ENCODE assay signal across 8 cellular contexts in the genomic region with DNA sequence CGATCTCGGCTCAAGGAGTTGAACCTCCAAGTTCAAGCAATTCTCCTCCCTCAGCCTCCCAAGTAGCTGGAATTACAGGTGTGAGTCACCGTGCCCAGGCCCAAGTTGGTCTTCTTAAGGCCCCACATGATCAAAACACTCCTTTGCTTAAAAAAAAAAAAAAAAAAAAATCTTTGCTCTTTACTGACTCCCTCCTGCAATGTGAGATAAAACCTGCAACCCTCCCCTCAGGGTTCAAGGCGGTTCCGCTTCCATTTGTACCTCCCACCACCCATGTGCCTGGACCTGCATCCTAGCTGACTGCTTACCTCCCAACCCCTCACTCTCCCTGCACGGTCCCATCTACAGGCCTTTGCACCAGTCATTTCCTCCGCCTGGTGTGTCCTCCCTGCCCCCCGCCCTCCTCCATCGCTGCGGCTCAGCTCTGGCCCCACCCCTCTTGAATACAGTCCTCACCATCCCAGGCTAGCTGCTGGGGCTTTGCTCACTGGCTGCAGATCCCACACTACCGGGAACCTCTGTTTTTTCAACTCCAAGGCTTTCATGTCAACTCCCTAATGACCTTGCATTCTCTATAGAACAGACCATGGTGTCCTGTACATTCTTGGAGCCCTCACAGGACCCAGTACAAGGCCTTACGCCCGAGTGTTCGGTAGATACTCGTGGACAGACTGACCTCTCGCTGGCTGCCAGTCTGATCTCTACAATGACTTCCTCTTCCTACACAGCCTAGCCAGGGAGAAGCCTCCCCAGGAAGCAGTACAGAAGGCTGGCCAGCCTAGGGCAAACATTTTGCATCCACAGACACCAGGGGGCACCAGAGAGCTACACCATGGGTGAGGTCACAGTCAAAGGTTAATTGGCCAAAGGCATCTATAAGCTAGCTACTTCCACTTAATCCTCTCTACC. TPM values are rescaled to one million over a fixed set of nuclear protein-coding genes. Genes with fewer than 3 reads are reported as not detected.
DNase-seq lines count a peak whose midpoint lies in the region; ATAC-seq, FAIRE-seq and TF ChIP-seq lines count a peak whose summit lies in the region.

No MANE protein-coding gene starts in this region.

- no peaks in the 10 kb centered on the region for H3K27me3 ChIP-seq in HUES64 (ENCODE audit: insufficient read depth, low read length)
- H3K27me3 ChIP-seq in OCI-LY3 (ENCODE audit: low read depth, low read length) = no peaks in the 10 kb centered on the region
- no peaks in the 10 kb centered on the region for H3K27me3 ChIP-seq in mucosa of stomach (ENCODE audit: control insufficient read depth, insufficient read depth, low read length)

- peak; percentile 96 for TF ChIP-seq CTCF in OCI-LY3 (IDR thresholded peaks at IDR 0.05; ENCODE audit: low read depth, low read length)

- H3K4me3 ChIP-seq in HUES64 (ENCODE audit: low read length) (no peak overlapping the region), OCI-LY3 (ENCODE audit: low read length) (no peak overlapping the region), mucosa of stomach (ENCODE audit: low read length) (no peak overlapping the region)

- H3K9ac ChIP-seq in HUES64 (ENCODE audit: low read depth, low read length) = no peak overlapping the region
- no peak overlapping the region for H3K9ac ChIP-seq in OCI-LY3 (ENCODE audit: low read length)
- peak overlapping the region; percentile 42 for H3K9ac ChIP-seq in mucosa of stomach (ENCODE audit: low read length)

- TF ChIP-seq POLR2A in erythroblast (IDR thresholded peaks at IDR 0.05; ENCODE audit: low read length) = no peak

- peak; percentile 83 for FAIRE-seq in G401.6 (lab: Jason Lieb, UNC)

- 51% methylated on average over 16 of the region's 16 CpGs for WGBS in HUES64

- no peak overlapping the region for H3K4me2 ChIP-seq in OCI-LY3 (ENCODE audit: low read length)

- no peak overlapping the region for H2AFZ ChIP-seq in OCI-LY3 (ENCODE audit: low read depth, low read length)

- H3K9me3 ChIP-seq in HUES64 (ENCODE audit: insufficient read depth, low read depth, low read length) (no peaks in the 10 kb centered on the region), OCI-LY3 (ENCODE audit: insufficient read depth, low read length) (no peaks in the 10 kb centered on the region), mucosa of stomach (ENCODE audit: control insufficient read depth, low read length) (no peaks in the 10 kb centered on the region)

- peaks cover 14% of the 10 kb centered on the region for H3K79me2 ChIP-seq in OCI-LY3 (ENCODE audit: low read length)

- DNase-seq in activated T-cell treated with anti-CD3 and anti-CD28 coated beads for 1 hour (ENCODE audit: low read depth) = peak; percentile 94
- DNase-seq in erythroblast (lab: John Stamatoyannopoulos, UW) = peak; percentile 83 to 93
- DNase-seq in stimulated activated CD8-positive, alpha-beta memory T cell treated with anti-CD3 and anti-CD28 coated beads, Interleukin-4, amount 100 ng/mL, for 48 hours = peak; percentile 96

- H3K36me3 ChIP-seq in HUES64 (ENCODE audit: insufficient read depth, low read length) = peaks cover 27% of the 10 kb centered on the region
- H3K36me3 ChIP-seq in OCI-LY3 (replicated peaks; ENCODE audit: low read depth, low read length) = peaks cover 80% of the 10 kb centered on the region
- H3K36me3 ChIP-seq in mucosa of stomach (ENCODE audit: control insufficient read depth, insufficient read depth, low read length) = peaks cover 34% of the 10 kb centered on the region

- H3K4me1 ChIP-seq in HUES64 (ENCODE audit: insufficient read depth, low read length) (peaks cover 14% of the 10 kb centered on the region; the same call in 1 of the 2 replicates), OCI-LY3 (ENCODE audit: low read length) (peaks cover 25% of the 10 kb centered on the region), mucosa of stomach (ENCODE audit: control insufficient read depth, insufficient read depth, low read length) (peaks cover 85% of the 10 kb centered on the region)

- no peak for ATAC-seq in GM19452 (IDR thresholded peaks at IDR 0.05; ENCODE audit: unreplicated experiment)

- H3K27ac ChIP-seq in HUES64 (ENCODE audit: low read depth, low read length) (peak overlapping the region; percentile 28; the same call in 1 of the 2 replicates), OCI-LY3 (ENCODE audit: low read length) (no peak overlapping the region)

- H4K20me1 ChIP-seq in OCI-LY3 (ENCODE audit: insufficient read depth, low read length) = peaks cover 76% of the 10 kb centered on the region

RNA-seq across cellular contexts. Expression of a gene that starts 14.2 kb away (rescaled TPM):
- 42.4 TPM for polyA plus RNA-seq in HUES64 (2013, experiment 1 of 2)
- 43.4 TPM for polyA plus RNA-seq in HUES64 (2013, experiment 2 of 2)
